Comparison of ENCODE assay signal across 2 cellular contexts in the genomic region with DNA sequence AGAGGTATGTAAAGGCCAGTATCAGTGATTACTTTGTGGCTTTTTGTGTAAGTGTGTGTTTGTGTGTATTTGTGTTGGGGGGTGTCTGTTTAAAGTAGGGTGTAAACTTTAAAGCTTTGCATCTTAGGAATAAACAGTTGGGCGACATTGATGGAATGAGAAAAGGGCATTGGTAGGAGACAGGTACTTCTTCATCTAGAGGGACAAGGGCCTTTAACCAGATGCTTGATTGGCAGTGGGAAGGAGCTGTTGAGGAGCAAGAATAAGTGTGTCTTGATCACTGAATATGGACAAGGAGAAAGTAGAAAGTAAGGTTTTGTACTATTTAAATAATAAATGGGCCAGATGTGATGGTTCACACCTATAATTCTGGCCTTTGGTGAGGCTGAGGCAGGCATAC.
TF ChIP-seq lines count a peak whose summit lies in the region.

No MANE protein-coding gene starts in this region.

TF ChIP-seq in liver, 16 proteins besides CTCF, POLR2A, EP300 and RAD21:
- TF ChIP-seq HNF4G (IDR thresholded peaks at IDR 0.05) (no peak), ZBTB33 (IDR thresholded peaks at IDR 0.05) (no peak), YY1 (IDR thresholded peaks at IDR 0.05) (no peak), SP1 (IDR thresholded peaks at IDR 0.05) (no peak)

TF ChIP-seq in HepG2, 621 proteins besides CTCF, POLR2A, EP300 and RAD21:
- TF ChIP-seq MLLT10 (CRISPR knock-in tag; IDR thresholded peaks at IDR 0.05) (no peak), HIC2 (CRISPR knock-in tag; IDR thresholded peaks at IDR 0.05; ENCODE audit: low read depth) (no peak), ZZZ3 (CRISPR knock-in tag; IDR thresholded peaks at IDR 0.05; ENCODE audit: borderline replicate concordance) (no peak), BCLAF1 (IDR thresholded peaks at IDR 0.05) (no peak), NBN (conservative IDR thresholded peaks at IDR 0.05) (no peak)
